25 cellular contexts compared by ENCODE assay signal in the genomic region with DNA sequence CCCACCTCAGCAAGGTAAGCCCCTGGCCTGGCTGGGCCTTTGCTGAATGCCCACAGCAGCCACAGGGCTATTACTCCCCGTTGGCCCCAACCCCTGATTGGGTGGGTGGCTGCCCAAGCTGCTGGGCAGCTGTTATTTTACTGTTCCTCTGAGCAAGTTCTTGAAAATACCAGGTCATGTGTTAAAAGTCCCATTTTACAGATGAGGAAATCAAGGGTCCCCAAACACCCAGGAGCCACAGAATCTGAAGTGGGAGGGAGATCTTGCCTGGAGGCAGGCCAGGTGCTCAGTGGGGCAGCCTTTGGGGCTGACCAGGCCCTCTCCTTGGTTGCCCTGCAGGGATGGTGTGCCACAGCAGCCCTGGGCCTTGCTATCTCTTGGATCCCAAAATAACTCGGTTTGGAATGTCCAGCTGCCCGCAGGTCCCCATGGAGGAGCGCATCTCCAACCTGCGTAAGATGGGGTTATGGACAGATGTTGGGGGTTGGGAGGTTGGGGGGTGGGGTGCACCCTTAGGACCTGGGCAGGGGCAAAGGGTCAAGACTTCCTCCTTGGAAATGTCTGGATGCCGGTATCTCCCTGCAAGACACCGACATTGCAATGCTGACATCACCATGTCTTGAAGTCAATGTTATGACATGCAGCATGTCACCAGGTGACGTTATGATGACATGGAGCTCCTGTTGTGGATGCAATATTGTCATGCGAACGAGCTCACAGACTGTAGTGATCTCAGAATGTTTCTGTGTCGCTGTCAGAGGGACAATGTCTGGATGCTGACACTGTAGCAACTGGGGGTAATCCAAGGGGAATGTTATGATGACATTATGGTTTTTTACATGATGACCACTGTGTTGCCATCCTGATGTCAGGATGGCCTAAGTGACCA. TPM values are rescaled to one million over a fixed set of nuclear protein-coding genes. Genes with fewer than 3 reads are reported as not detected.
DNase-seq lines count a peak whose midpoint lies in the region; ATAC-seq, FAIRE-seq and TF ChIP-seq lines count a peak whose summit lies in the region.
"Had no signal": no experiment of that assay in that cellular context is flagged by ENCODE, and none has a peak within 500 bp of the region (broad histone marks: within the 10 kb centered on the region; RNA-seq: fewer than 3 reads in every experiment).

No MANE protein-coding gene starts in this region.

- no peaks in the 10 kb centered on the region for H3K9me1 ChIP-seq in keratinocyte (ENCODE audit: control insufficient read depth, extremely low read depth, insufficient read depth, low read length)

- H3K4me3 Mint-ChIP-seq in CD14-positive monocyte = no peak overlapping the region
- no peak overlapping the region for H3K4me3 Mint-ChIP-seq in GM23338
- H3K4me3 Mint-ChIP-seq in nephron progenitor cell = no peak overlapping the region
- H3K4me3 Mint-ChIP-seq: activated B cell treated with CpG ODN at 0.5 μM for 24 hours; activated CD8-positive, alpha-beta T cell treated with anti-CD3 and anti-CD28 coated beads for 36 hours; endodermal cell had no signal

- H3K4me1 ChIP-seq in GM23338 (ENCODE audit: insufficient read depth) = no peaks in the 10 kb centered on the region
- peaks cover 21% of the 10 kb centered on the region for H3K4me1 ChIP-seq in keratinocyte (ENCODE audit: control insufficient read depth, extremely low read depth, insufficient read depth, low read length)
- H3K4me1 ChIP-seq: parathyroid adenoma had no signal

- H3K4me1 Mint-ChIP-seq in CD14-positive monocyte = peaks cover 13% of the 10 kb centered on the region
- H3K4me1 Mint-ChIP-seq in GM23338 = peaks cover 10% of the 10 kb centered on the region
- peaks cover 36% of the 10 kb centered on the region for H3K4me1 Mint-ChIP-seq in nephron progenitor cell

- H3K79me2 ChIP-seq in GM23338 (replicated peaks; ENCODE audit: insufficient read depth) (no peaks in the 10 kb centered on the region), keratinocyte (ENCODE audit: control insufficient read depth, insufficient read depth, low read length) (no peaks in the 10 kb centered on the region)
- H3K79me2 ChIP-seq: parathyroid adenoma had no signal

- intact Hi-C loops in CD14-positive monocyte (cut with micrococcal nuclease) = loop anchor here (5.0 kb wide), 1 partner anchor 76 kb away; no protein-coding TSS in a partner anchor
- intact Hi-C loops in posterior vena cava (cut with DNase I) = loop anchor here in 1 of 2 donors (5.0 to 10.0 kb wide), 2 partner anchors 39 to 79 kb away; no protein-coding TSS in a partner anchor

- H3K9me3 Mint-ChIP-seq in CD14-positive monocyte = peaks cover 0 to 3% (median 0%) of the 10 kb centered on the region in 7 donors
- H3K9me3 Mint-ChIP-seq in GM23338 = no peaks in the 10 kb centered on the region
- no peaks in the 10 kb centered on the region for H3K9me3 Mint-ChIP-seq in nephron progenitor cell
- H3K9me3 Mint-ChIP-seq: activated B cell treated with CpG ODN at 0.5 μM for 24 hours; activated CD8-positive, alpha-beta T cell treated with anti-CD3 and anti-CD28 coated beads for 36 hours; endodermal cell had no signal

- H3K27ac ChIP-seq in GM23338 (ENCODE audit: low read depth) (no peak overlapping the region), keratinocyte (ENCODE audit: control insufficient read depth, insufficient read depth, low read length) (no peak overlapping the region)
- H3K27ac ChIP-seq: breast epithelium, esophagus squamous epithelium, HL-60, parathyroid adenoma, vagina had no signal

- H3K27ac Mint-ChIP-seq in CD14-positive monocyte = peak overlapping the region in 4 of 7 donors; percentile 15 to 83 (median 70)
- H3K27ac Mint-ChIP-seq in GM23338 = no peak overlapping the region
- no peak overlapping the region for H3K27ac Mint-ChIP-seq in nephron progenitor cell
- H3K27ac Mint-ChIP-seq: activated B cell treated with CpG ODN at 0.5 μM for 24 hours; activated CD8-positive, alpha-beta T cell treated with anti-CD3 and anti-CD28 coated beads for 36 hours; endodermal cell had no signal

- H3K9ac ChIP-seq in keratinocyte (ENCODE audit: control insufficient read depth, extremely low read depth, insufficient read depth, low read length) = no peak overlapping the region
- H3K9ac ChIP-seq: parathyroid adenoma had no signal

- H3K4me3 ChIP-seq in GM23338 = no peak overlapping the region
- H3K4me3 ChIP-seq in keratinocyte (ENCODE audit: control insufficient read depth in 2 of 3, extremely low read depth in 1 of 3, insufficient read depth in 2 of 3, low read depth in 1 of 3, low read length in 3 of 3) = no peak overlapping the region
- H3K4me3 ChIP-seq: breast epithelium, coronary artery, esophagus squamous epithelium, gastroesophageal sphincter, vagina had no signal

- no peaks in the 10 kb centered on the region for H4K20me1 ChIP-seq in GM23338 (replicated peaks; ENCODE audit: insufficient read depth)
- H4K20me1 ChIP-seq in keratinocyte (ENCODE audit: control insufficient read depth, extremely low read depth, insufficient read depth, low read length) = no peaks in the 10 kb centered on the region

- no peaks in the 10 kb centered on the region for H3K9me2 ChIP-seq in GM23338 (ENCODE audit: insufficient read depth)

- TF ChIP-seq CTCF in CD14-positive monocyte (IDR thresholded peaks at IDR 0.05) (no peak), GM23338 (conservative IDR thresholded peaks at IDR 0.05; ENCODE audit: low read depth in 2 of 2) (no peak), keratinocyte (optimal IDR thresholded peaks at IDR 0.05 in 1 of 3, IDR thresholded peaks at IDR 0.05 in 1 of 3, conservative IDR thresholded peaks at IDR 0.05 in 1 of 3; ENCODE audit: extremely low read depth in 1 of 3, insufficient read depth in 2 of 3, low read length in 3 of 3) (no peak), nephron progenitor cell (IDR thresholded peaks at IDR 0.05) (no peak)

- H3K27me3 Mint-ChIP-seq in CD14-positive monocyte (ENCODE audit: low read depth in 3 of 3) = peaks cover 9 to 41% (median 14%) of the 10 kb centered on the region in 3 donors
- H3K27me3 Mint-ChIP-seq in GM23338 (ENCODE audit: insufficient read depth, low read depth, poor library complexity) = peaks cover 28% of the 10 kb centered on the region
- H3K27me3 Mint-ChIP-seq in nephron progenitor cell (ENCODE audit: low read depth, poor library complexity) = peaks cover 11% of the 10 kb centered on the region

- H2AFZ ChIP-seq in GM23338 (no peak overlapping the region), keratinocyte (ENCODE audit: control insufficient read depth, low read length) (no peak overlapping the region)
- H2AFZ ChIP-seq: parathyroid adenoma had no signal

- no peaks in the 10 kb centered on the region for H3K27me3 ChIP-seq in GM23338 (ENCODE audit: insufficient read depth)
- no peaks in the 10 kb centered on the region for H3K27me3 ChIP-seq in keratinocyte (ENCODE audit: control insufficient read depth, extremely low read depth, insufficient read depth, low read length)
- H3K27me3 ChIP-seq: breast epithelium, esophagus squamous epithelium, gastroesophageal sphincter, vagina had no signal

- no peak overlapping the region for H3K4me2 ChIP-seq in GM23338
- no peak overlapping the region for H3K4me2 ChIP-seq in keratinocyte (ENCODE audit: control insufficient read depth, extremely low read depth, insufficient read depth, low read depth, low read length)

- H3K9me3 ChIP-seq in keratinocyte (ENCODE audit: control insufficient read depth, low read depth, low read length) = no peaks in the 10 kb centered on the region
- H3K9me3 ChIP-seq: breast epithelium, esophagus squamous epithelium, gastroesophageal sphincter, vagina had no signal

- ATAC-seq in GM23338 = no peak
- ATAC-seq: activated CD8-positive, alpha-beta T cell treated with anti-CD3 and anti-CD28 coated beads for 36 hours; gastroesophageal sphincter had no signal

- no peaks in the 10 kb centered on the region for H3K36me3 Mint-ChIP-seq in CD14-positive monocyte
- no peaks in the 10 kb centered on the region for H3K36me3 Mint-ChIP-seq in GM23338 (ENCODE audit: low read depth)
- H3K36me3 Mint-ChIP-seq in nephron progenitor cell (ENCODE audit: low read depth) = no peaks in the 10 kb centered on the region

- DNase-seq in CD14-positive monocyte (ENCODE audit: low spot score) (peak; percentile 42), GM23338 (ENCODE audit: low spot score) (no peak), keratinocyte (ENCODE audit: low read depth, low spot score) (no peak), posterior vena cava (ENCODE audit: low spot score) (peak; percentile 65), nephron progenitor cell (no peak), NCI-H774 (lab: John Stamatoyannopoulos, UW) (no peak), iPS-NIHi11 (ENCODE audit: low spot score) (no peak)
- DNase-seq: activated B cell treated with CpG ODN at 0.5 μM for 24 hours; activated CD8-positive, alpha-beta T cell treated with anti-CD3 and anti-CD28 coated beads for 36 hours; esophagus squamous epithelium; islet precursor cell; mammary epithelial cell; NCI-H1436; NCI-H2171; NCI-H526; RPMI8226; T1000 had no signal

- dilution Hi-C loops in keratinocyte (cut with MboI; ENCODE audit: extremely low pct_ligation_motif_present, low sequenced_read_pairs) = no loop called here

- H3F3A ChIP-seq in GM23338 (replicated peaks; ENCODE audit: low read depth) = no peaks in the 10 kb centered on the region

- peak; percentile 58 for FAIRE-seq in keratinocyte (lab: Jason Lieb, UNC)
- FAIRE-seq: GM12892 had no signal

- H3K36me3 ChIP-seq in GM23338 (ENCODE audit: insufficient read depth) (no peaks in the 10 kb centered on the region), keratinocyte (ENCODE audit: control insufficient read depth in 2 of 2, extremely low read depth in 1 of 2, insufficient read depth in 2 of 2, low read length in 2 of 2) (no peaks in the 10 kb centered on the region)
- H3K36me3 ChIP-seq: breast epithelium, esophagus squamous epithelium, gastroesophageal sphincter, vagina had no signal

TF ChIP-seq in GM23338, 12 proteins besides CTCF, POLR2A, EP300 and RAD21:
- TF ChIP-seq CREB1 (CRISPR knock-in tag; IDR thresholded peaks at IDR 0.05; ENCODE audit: low read depth) (0 out of 2 replicates have a peak, but pooled peaks have one; percentile 17), JUNB (IDR thresholded peaks at IDR 0.05; ENCODE audit: unreplicated experiment) (no peak), EZH2phosphoT487 (IDR thresholded peaks at IDR 0.05; ENCODE audit: unreplicated experiment) (no peak)

RNA-seq across cellular contexts. Expression of gene CSPG4, which starts 13.3 kb away (rescaled TPM):
- polyA plus RNA-seq in CD14-positive monocyte (not detected), GM23338 (2016; fragmentation: Nextera tagmentation; extraction: Ambion mirVana) (0.27 and 0.33 TPM in 2 replicates), keratinocyte (0.67 to 1.9 TPM (median 1.7 TPM) in 3 replicates)
- 3.6 and 4.0 TPM in 2 replicates for total RNA-seq in GM23338 (2014; rRNA removed; shearing (Covaris generic))
- polyA plus RNA-seq in keratinocyte (2011; ENCODE audit: low read depth) = 0.31 TPM
- 0.16 and 0.49 TPM in 2 replicates for polyA plus RNA-seq in keratinocyte (2011; cell fraction: cytosol; rRNA removed)
- polyA plus RNA-seq in keratinocyte (2011; cell fraction: nucleus; rRNA removed) = 2.5 and 5.0 TPM in 2 replicates
- polyA plus RNA-seq in keratinocyte (2012; ENCODE audit: low replicate concordance) = 1.7 and 5.4 TPM in 2 replicates
- polyA minus RNA-seq in keratinocyte = 3.2 to 15.0 TPM (median 4.5 TPM) in 3 replicates
- 2.5 TPM for polyA minus RNA-seq in keratinocyte (2011; cell fraction: cytosol; rRNA and poly(A)+ RNA removed)
- polyA minus RNA-seq in keratinocyte (2011; cell fraction: nucleus; rRNA and poly(A)+ RNA removed) = 8.4 and 12.3 TPM in 2 replicates
- total RNA-seq in posterior vena cava = 100 to 1,000 TPM in 1 of 2 donors, 10 to 100 TPM in 1; 90.4 to 134 TPM
- total RNA-seq: activated B cell treated with CpG ODN at 0.5 μM for 24 hours; activated CD8-positive, alpha-beta T cell treated with anti-CD3 and anti-CD28 coated beads for 36 hours had no signal

Comparison
In these comparisons a context has a peak if more than half of its experiments do, and no peak if none do; other contexts are left out.
1. DNase-seq: peak in CD14-positive monocyte (single experiment) and posterior vena cava (single experiment); none in GM23338 (single experiment), keratinocyte (single experiment), nephron progenitor cell (single experiment), NCI-H774 (single experiment) and iPS-NIHi11 (single experiment).
2. H3K27ac Mint-ChIP-seq: peak in CD14-positive monocyte (4 of 7); none in GM23338 (single experiment) and nephron progenitor cell (single experiment).